Comparison of ENCODE assay signal across 2 cellular contexts in genomic region chr4:155809835-155810234, GRCh38.
TF ChIP-seq lines count a peak whose summit lies in the region.

No MANE protein-coding gene starts in this region.

TF ChIP-seq in IMR-90, 13 proteins besides CTCF, POLR2A, EP300 and RAD21:
- TF ChIP-seq NFE2L2 (IDR thresholded peaks at IDR 0.05; ENCODE audit: low read depth, low read length) (no peak), SMC3 (IDR thresholded peaks at IDR 0.05; ENCODE audit: low read depth, low read length) (peak; percentile 67)
TF ChIP-seq in IMR-90: peak in this region for 1.

TF ChIP-seq in liver, 16 proteins besides CTCF, POLR2A, EP300 and RAD21:
- TF ChIP-seq, protein P1, sequence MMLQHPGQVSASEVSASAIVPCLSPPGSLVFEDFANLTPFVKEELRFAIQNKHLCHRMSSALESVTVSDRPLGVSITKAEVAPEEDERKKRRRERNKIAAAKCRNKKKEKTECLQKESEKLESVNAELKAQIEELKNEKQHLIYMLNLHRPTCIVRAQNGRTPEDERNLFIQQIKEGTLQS (IDR thresholded peaks at IDR 0.05): no peak
- TF ChIP-seq NR2F2 (IDR thresholded peaks at IDR 0.05): peak; percentile 61
- peak; percentile 6 to 25 for TF ChIP-seq JUND (IDR thresholded peaks at IDR 0.05)
- peak; percentile 71 for TF ChIP-seq HNF4G (IDR thresholded peaks at IDR 0.05)
- no peak for TF ChIP-seq EGR1 (IDR thresholded peaks at IDR 0.05; ENCODE audit: low read depth in 2 of 2)
- TF ChIP-seq MAX (IDR thresholded peaks at IDR 0.05): peak; percentile 18
- peak; percentile 49 to 69 for TF ChIP-seq RXRA (IDR thresholded peaks at IDR 0.05)
- peak; percentile 92 to 94 for TF ChIP-seq GABPA (IDR thresholded peaks at IDR 0.05 in 1 of 2, conservative IDR thresholded peaks at IDR 0.05 in 1 of 2)
- TF ChIP-seq REST (IDR thresholded peaks at IDR 0.05): peak; percentile 40
- no peak for TF ChIP-seq FOXA2 (IDR thresholded peaks at IDR 0.05)
- TF ChIP-seq, protein P2, sequence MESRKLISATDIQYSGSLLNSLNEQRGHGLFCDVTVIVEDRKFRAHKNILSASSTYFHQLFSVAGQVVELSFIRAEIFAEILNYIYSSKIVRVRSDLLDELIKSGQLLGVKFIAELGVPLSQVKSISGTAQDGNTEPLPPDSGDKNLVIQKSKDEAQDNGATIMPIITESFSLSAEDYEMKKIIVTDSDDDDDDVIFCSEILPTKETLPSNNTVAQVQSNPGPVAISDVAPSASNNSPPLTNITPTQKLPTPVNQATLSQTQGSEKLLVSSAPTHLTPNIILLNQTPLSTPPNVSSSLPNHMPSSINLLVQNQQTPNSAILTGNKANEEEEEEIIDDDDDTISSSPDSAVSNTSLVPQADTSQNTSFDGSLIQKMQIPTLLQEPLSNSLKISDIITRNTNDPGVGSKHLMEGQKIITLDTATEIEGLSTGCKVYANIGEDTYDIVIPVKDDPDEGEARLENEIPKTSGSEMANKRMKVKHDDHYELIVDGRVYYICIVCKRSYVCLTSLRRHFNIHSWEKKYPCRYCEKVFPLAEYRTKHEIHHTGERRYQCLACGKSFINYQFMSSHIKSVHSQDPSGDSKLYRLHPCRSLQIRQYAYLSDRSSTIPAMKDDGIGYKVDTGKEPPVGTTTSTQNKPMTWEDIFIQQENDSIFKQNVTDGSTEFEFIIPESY (IDR thresholded peaks at IDR 0.05): peak; percentile 34
- peak; percentile 54 for TF ChIP-seq SP1 (IDR thresholded peaks at IDR 0.05)
- TF ChIP-seq YY1 (IDR thresholded peaks at IDR 0.05): peak; percentile 50
- TF ChIP-seq HNF4A (conservative IDR thresholded peaks at IDR 0.05): peak; percentile 82 to 88
- TF ChIP-seq FOXA1 (IDR thresholded peaks at IDR 0.05): no peak
- no peak for TF ChIP-seq TAF1 (conservative IDR thresholded peaks at IDR 0.05)
